14 cellular contexts compared by ENCODE assay signal in the genomic region with DNA sequence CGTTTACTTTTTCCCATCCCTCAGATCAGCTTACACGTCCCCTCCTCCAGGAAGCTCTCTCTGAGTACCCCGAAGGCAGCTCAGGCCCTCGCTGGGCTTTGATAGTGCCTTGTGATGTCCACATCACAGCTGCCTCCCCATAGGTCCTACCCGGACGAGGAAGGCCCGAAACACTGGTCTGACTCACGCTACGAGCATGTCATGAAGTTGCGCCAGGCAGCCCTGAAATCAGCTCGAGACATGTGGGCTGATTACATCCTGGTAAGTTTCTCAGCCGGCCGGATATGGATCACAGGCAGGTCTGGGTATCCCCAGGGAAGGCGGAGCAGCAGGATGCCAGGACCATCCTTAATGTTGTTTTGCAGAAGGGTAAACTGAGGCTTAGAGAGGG. TPM values are rescaled to one million over a fixed set of nuclear protein-coding genes. Genes with fewer than 3 reads are reported as not detected.
DNase-seq lines count a peak whose midpoint lies in the region; ATAC-seq, FAIRE-seq and TF ChIP-seq lines count a peak whose summit lies in the region.
"Had no signal": no experiment of that assay in that cellular context is flagged by ENCODE, and none has a peak within 500 bp of the region (broad histone marks: within the 10 kb centered on the region; RNA-seq: fewer than 3 reads in every experiment).

No MANE protein-coding gene starts in this region.

- no peak overlapping the region for H3K4me3 ChIP-seq in Caco-2 (ENCODE audit: low read depth, low read length)
- H3K4me3 ChIP-seq in fibroblast of the aortic adventitia (ENCODE audit: low read depth, low read length), result no peak overlapping the region

- DNase-seq in Caco-2 (no peak), SK-MEL-5 (ENCODE audit: low read depth, low spot score) (peak; percentile 55), fibroblast of the aortic adventitia (ENCODE audit: low read depth) (peak; percentile 94), posterior vena cava (ENCODE audit: low spot score) (peak; percentile 87), LoVo (ENCODE audit: low spot score) (no peak), GM12892 (ENCODE audit: insufficient read length) (no peak)
- DNase-seq: activated effector memory CD4-positive, alpha-beta T cell treated with Interleukin-2 at 50 U/mL for 16 hours; GF-D8; KG1; mesendoderm; NCI-H510A treated with DMSO at 0.1 percent for 48 hours had no signal

- peak overlapping the region; percentile 76 for H3K27ac Mint-ChIP-seq in Caco-2 (ENCODE audit: unreplicated experiment)

- no peak for TF ChIP-seq CTCF in Caco-2 (IDR thresholded peaks at IDR 0.05; ENCODE audit: insufficient read depth in 1 of 2, low read depth in 1 of 2, low read length in 1 of 2, severe bottlenecking in 1 of 2, unreplicated experiment in 1 of 2)
- no peak for TF ChIP-seq CTCF in fibroblast of the aortic adventitia (IDR thresholded peaks at IDR 0.05; ENCODE audit: insufficient read depth, low read length)

- intact Hi-C loops in Caco-2 (cut with micrococcal nuclease; ENCODE audit: unreplicated experiment), result no loop called here
- intact Hi-C loops in posterior vena cava (cut with DNase I), result no loop called here

- CTCF ChIA-PET in Caco-2 (lab: Charles Lee), result interaction anchor here (1.0 to 2.0 kb wide), 2 partner anchors 46 to 206 kb away, joined by 8 to 9 read pairs; no protein-coding TSS in a partner anchor

- in situ Hi-C loops in SK-MEL-5 (cut with HindIII; ENCODE audit: low pct_unique_long_range_greater_than_20kb, low sequenced_read_pairs), result no loop called here

- no peaks in the 10 kb centered on the region for H3K27me3 Mint-ChIP-seq in Caco-2 (ENCODE audit: insufficient read depth, unreplicated experiment)

- peak overlapping the region; percentile 12 for H3K4me3 Mint-ChIP-seq in Caco-2 (ENCODE audit: unreplicated experiment)

- H3K27me3 ChIP-seq in Caco-2 (replicated peaks; ENCODE audit: control insufficient read depth, insufficient read depth, low read length), result no peaks in the 10 kb centered on the region

- BruUV-seq in Caco-2 (replicated peaks; lab: Mats Ljungman, UMichigan), result no TSS peak

- H3K4me1 ChIP-seq in Caco-2, result 0 out of 2 replicates have a peak, but pooled peaks cover 6% of the 10 kb centered on the region

- POLR2A ChIA-PET in Caco-2 (lab: Charles Lee), result interaction anchor here (1.3 to 1.5 kb wide), 2 partner anchors 21 to 46 kb away, joined by 4 read pairs; no protein-coding TSS in a partner anchor

- H3K9me3 ChIP-seq in Caco-2, result no peaks in the 10 kb centered on the region

- ATAC-seq in GM18858 (IDR thresholded peaks at IDR 0.05; ENCODE audit: unreplicated experiment) (no peak), GM21786 (IDR thresholded peaks at IDR 0.05; ENCODE audit: unreplicated experiment) (no peak)

- H3K9me3 Mint-ChIP-seq in Caco-2 (ENCODE audit: unreplicated experiment), result no peaks in the 10 kb centered on the region

- H3K4me1 Mint-ChIP-seq in Caco-2 (ENCODE audit: low read depth, unreplicated experiment), result peaks cover 13% of the 10 kb centered on the region

- peaks cover 56% of the 10 kb centered on the region for H3K36me3 Mint-ChIP-seq in Caco-2 (ENCODE audit: insufficient read depth, unreplicated experiment)

- no peak for FAIRE-seq in GM12892 (lab: Jason Lieb, UNC)
- FAIRE-seq: endometrium had no signal

- no peak for TF ChIP-seq POLR2A in GM12892 (IDR thresholded peaks at IDR 0.05; ENCODE audit: low read depth, low read length)

- H3K36me3 ChIP-seq in Caco-2 (ENCODE audit: control insufficient read depth, insufficient read depth, low read length), result peaks cover 1% of the 10 kb centered on the region

RNA-seq across cellular contexts. Expression of a gene that starts 4.8 kb away (rescaled TPM):
- 80.1 and 81.9 TPM in 2 replicates for total RNA-seq in Caco-2 (2022)
- 85.1 and 86.6 TPM in 2 replicates for total RNA-seq in SK-MEL-5 (2014; rRNA removed; shearing (Covaris generic))
- 230 and 279 TPM in 2 replicates for polyA plus RNA-seq in SK-MEL-5 (2015; cell fraction: cytosol; rRNA removed)
- 106 and 124 TPM in 2 replicates for polyA plus RNA-seq in SK-MEL-5 (2015; cell fraction: nucleus; rRNA removed)
- total RNA-seq in fibroblast of the aortic adventitia (ENCODE audit: low replicate concordance), result 62.5 and 93.1 TPM in 2 replicates
- 10 to 100 TPM; 69.1 to 86.7 TPM for total RNA-seq in posterior vena cava
- 23.3 TPM for polyA plus RNA-seq in GM12892 (2012; ENCODE audit: missing spikeins)

RNA-seq across cellular contexts. Expression of a gene that starts 48.8 kb away (rescaled TPM):
- total RNA-seq in Caco-2 (2022) (69.2 and 69.7 TPM in 2 replicates), fibroblast of the aortic adventitia (ENCODE audit: low replicate concordance) (91.6 and 148 TPM in 2 replicates), posterior vena cava (10 to 100 TPM; 39.8 to 48.7 TPM)
- total RNA-seq in SK-MEL-5 (2014; rRNA removed; shearing (Covaris generic)), result 58.6 and 59.2 TPM in 2 replicates
- polyA plus RNA-seq in SK-MEL-5 (2015; cell fraction: cytosol; rRNA removed), result 117 and 173 TPM in 2 replicates
- polyA plus RNA-seq in SK-MEL-5 (2015; cell fraction: nucleus; rRNA removed), result 57.2 and 80.3 TPM in 2 replicates
- 37.2 TPM for polyA plus RNA-seq in GM12892 (2012; ENCODE audit: missing spikeins)

Comparison
In these comparisons a context has a peak if more than half of its experiments do, and no peak if none do; other contexts are left out.
1. DNase-seq: peak in SK-MEL-5 (single experiment), fibroblast of the aortic adventitia (single experiment) and posterior vena cava (single experiment); none in Caco-2 (0 of 2), LoVo (single experiment) and GM12892 (single experiment).